Comparison of ENCODE assay signal across 16 cellular contexts in genomic region chr4:52100062-52100461, GRCh38. TPM values are rescaled to one million over a fixed set of nuclear protein-coding genes. Genes with fewer than 3 reads are reported as not detected.
DNase-seq lines count a peak whose midpoint lies in the region; ATAC-seq and TF ChIP-seq lines count a peak whose summit lies in the region.
"Had no signal": no experiment of that assay in that cellular context is flagged by ENCODE, and none has a peak within 500 bp of the region (broad histone marks: within the 10 kb centered on the region; RNA-seq: fewer than 3 reads in every experiment).

No MANE protein-coding gene starts in this region.

- TF ChIP-seq POLR2A in GM18505 (IDR thresholded peaks at IDR 0.05; ENCODE audit: borderline replicate concordance, extremely low read depth, insufficient read depth, insufficient read length): no peak

- no peaks in the 10 kb centered on the region for H3K9me3 ChIP-seq in MM.1S (replicated peaks; ENCODE audit: insufficient read depth, low read length)

- H3K36me3 ChIP-seq in MM.1S (replicated peaks; ENCODE audit: insufficient read depth, low read length): no peaks in the 10 kb centered on the region
- H3K36me3 ChIP-seq: brain microvascular endothelial cell had no signal

- H4K20me1 ChIP-seq in MM.1S (ENCODE audit: insufficient read depth, low read length): no peaks in the 10 kb centered on the region

- DNase-seq in MM.1S: peak; percentile 82
- peak; percentile 58 for DNase-seq in glomerular visceral epithelial cell (ENCODE audit: extremely low spot score)
- no peak for DNase-seq in activated CD4-positive, alpha-beta T cell treated with anti-CD3 and anti-CD28 coated beads, Interleukin-2, amount 10 ng/mL, durations not matched to agents 24 days and 14 days
- no peak for DNase-seq in GF-D8 (lab: John Stamatoyannopoulos, UW)
- DNase-seq in activated CD8-positive, alpha-beta T cell treated with anti-CD3 and anti-CD28 coated beads, Interleukin-2, amount 10 ng/mL, durations not matched to agents 7 days and 5 days: no peak
- DNase-seq: activated gamma-delta T cell treated with Interleukin-2 at 50 U/mL for 16 hours, brain microvascular endothelial cell, COR-L47, KBM-7, NCI-H1436, NCI-H446 treated with DMSO at 0.1 percent for 48 hours, small intestine had no signal

- no peaks in the 10 kb centered on the region for H3K9me3 Mint-ChIP-seq in activated CD4-positive, alpha-beta T cell treated with anti-CD3 and anti-CD28 coated beads, Interleukin-2, amount 10 ng/mL, durations not matched to agents 24 days and 14 days
- no peaks in the 10 kb centered on the region for H3K9me3 Mint-ChIP-seq in activated CD8-positive, alpha-beta T cell treated with anti-CD3 and anti-CD28 coated beads, Interleukin-2, amount 10 ng/mL, durations not matched to agents 7 days and 5 days (ENCODE audit: insufficient read depth)

- H3K27me3 ChIP-seq in MM.1S (replicated peaks; ENCODE audit: insufficient read depth, low read length): no peaks in the 10 kb centered on the region
- H3K27me3 ChIP-seq: brain microvascular endothelial cell had no signal

- no peaks in the 10 kb centered on the region for H3K4me1 Mint-ChIP-seq in activated CD4-positive, alpha-beta T cell treated with anti-CD3 and anti-CD28 coated beads, Interleukin-2, amount 10 ng/mL, durations not matched to agents 24 days and 14 days
- no peaks in the 10 kb centered on the region for H3K4me1 Mint-ChIP-seq in activated CD8-positive, alpha-beta T cell treated with anti-CD3 and anti-CD28 coated beads, Interleukin-2, amount 10 ng/mL, durations not matched to agents 7 days and 5 days (ENCODE audit: low read depth)

- intact Hi-C loops in activated CD4-positive, alpha-beta T cell treated with anti-CD3 and anti-CD28 coated beads, Interleukin-2, amount 10 ng/mL, durations not matched to agents 24 days and 14 days (cut with micrococcal nuclease): no loop called here

- no peaks in the 10 kb centered on the region for H3F3A ChIP-seq in MM.1S (ENCODE audit: insufficient read depth, low read length)

- H3K4me3 Mint-ChIP-seq in activated CD4-positive, alpha-beta T cell treated with anti-CD3 and anti-CD28 coated beads, Interleukin-2, amount 10 ng/mL, durations not matched to agents 24 days and 14 days: no peak overlapping the region
- H3K4me3 Mint-ChIP-seq in activated CD8-positive, alpha-beta T cell treated with anti-CD3 and anti-CD28 coated beads, Interleukin-2, amount 10 ng/mL, durations not matched to agents 7 days and 5 days: no peak overlapping the region

- H2AFZ ChIP-seq in MM.1S (ENCODE audit: low read length): no peak overlapping the region

- H3K4me1 ChIP-seq in MM.1S (ENCODE audit: low read length): peaks cover 17% of the 10 kb centered on the region

- ATAC-seq in GM18505 (IDR thresholded peaks at IDR 0.05; ENCODE audit: unreplicated experiment) (peak; percentile 75), GM21529 (IDR thresholded peaks at IDR 0.05; ENCODE audit: unreplicated experiment) (peak; percentile 57), GM19324 (IDR thresholded peaks at IDR 0.05; ENCODE audit: low FRiP score, unreplicated experiment) (no peak)
- ATAC-seq in activated CD8-positive, alpha-beta T cell treated with anti-CD3 and anti-CD28 coated beads, Interleukin-2, amount 10 ng/mL, durations not matched to agents 7 days and 5 days: no peak

- CTCF ChIA-PET in activated CD8-positive, alpha-beta T cell treated with anti-CD3 and anti-CD28 coated beads, Interleukin-2, amount 10 ng/mL, durations not matched to agents 7 days and 5 days (lab: Charles Lee): no interaction called here

- no peak overlapping the region for H3K27ac ChIP-seq in MM.1S (ENCODE audit: low read length)
- H3K27ac ChIP-seq: brain microvascular endothelial cell, SK-N-MC had no signal

- no peak overlapping the region for H3K9ac ChIP-seq in MM.1S (ENCODE audit: low read length)

- H3K4me2 ChIP-seq in MM.1S (ENCODE audit: low read depth, low read length): peak overlapping the region; percentile 14; the same call in 1 of the 2 replicates

- H3K36me3 Mint-ChIP-seq in activated CD4-positive, alpha-beta T cell treated with anti-CD3 and anti-CD28 coated beads, Interleukin-2, amount 10 ng/mL, durations not matched to agents 24 days and 14 days (ENCODE audit: low read depth): no peaks in the 10 kb centered on the region
- H3K36me3 Mint-ChIP-seq in activated CD8-positive, alpha-beta T cell treated with anti-CD3 and anti-CD28 coated beads, Interleukin-2, amount 10 ng/mL, durations not matched to agents 7 days and 5 days (ENCODE audit: low read depth): no peaks in the 10 kb centered on the region

- peaks cover 2% of the 10 kb centered on the region for H3K27me3 Mint-ChIP-seq in activated CD4-positive, alpha-beta T cell treated with anti-CD3 and anti-CD28 coated beads, Interleukin-2, amount 10 ng/mL, durations not matched to agents 24 days and 14 days
- peaks cover 2% of the 10 kb centered on the region for H3K27me3 Mint-ChIP-seq in activated CD8-positive, alpha-beta T cell treated with anti-CD3 and anti-CD28 coated beads, Interleukin-2, amount 10 ng/mL, durations not matched to agents 7 days and 5 days (ENCODE audit: low read depth)

- POLR2A ChIA-PET in activated CD8-positive, alpha-beta T cell treated with anti-CD3 and anti-CD28 coated beads, Interleukin-2, amount 10 ng/mL, durations not matched to agents 7 days and 5 days (lab: Charles Lee): no interaction called here

- no peak overlapping the region for H3K27ac Mint-ChIP-seq in activated CD4-positive, alpha-beta T cell treated with anti-CD3 and anti-CD28 coated beads, Interleukin-2, amount 10 ng/mL, durations not matched to agents 24 days and 14 days
- no peak overlapping the region for H3K27ac Mint-ChIP-seq in activated CD8-positive, alpha-beta T cell treated with anti-CD3 and anti-CD28 coated beads, Interleukin-2, amount 10 ng/mL, durations not matched to agents 7 days and 5 days

- no peaks in the 10 kb centered on the region for H3K79me2 ChIP-seq in MM.1S (ENCODE audit: low read length)

- H3K9me2 ChIP-seq in MM.1S (replicated peaks; ENCODE audit: insufficient read depth, low read length): no peaks in the 10 kb centered on the region

- H3K4me3 ChIP-seq in MM.1S (ENCODE audit: low read length): no peak overlapping the region
- H3K4me3 ChIP-seq: SK-N-MC had no signal

- TF ChIP-seq CTCF in MM.1S (IDR thresholded peaks at IDR 0.05; ENCODE audit: low read length): no peak

RNA-seq across cellular contexts. Expression of gene SPATA18, which starts 49.0 kb away (rescaled TPM):
- 0.07 TPM in 1 of 2 replicates, not detected in the other for total RNA-seq in activated CD4-positive, alpha-beta T cell treated with anti-CD3 and anti-CD28 coated beads, Interleukin-2, amount 10 ng/mL, durations not matched to agents 24 days and 14 days
- total RNA-seq in activated CD8-positive, alpha-beta T cell treated with anti-CD3 and anti-CD28 coated beads, Interleukin-2, amount 10 ng/mL, durations not matched to agents 7 days and 5 days: under 1 TPM; 0.26 to 0.34 TPM

Comparison
In these comparisons a context has a peak if more than half of its experiments do, and no peak if none do; other contexts are left out.
1. ATAC-seq: peak in GM18505 (single experiment) and GM21529 (single experiment); none in GM19324 (single experiment) and activated CD8-positive, alpha-beta T cell treated with anti-CD3 and anti-CD28 coated beads, Interleukin-2, amount 10 ng/mL, durations not matched to agents 7 days and 5 days (single experiment).
2. DNase-seq: peak in MM.1S (single experiment) and glomerular visceral epithelial cell (single experiment); none in activated CD4-positive, alpha-beta T cell treated with anti-CD3 and anti-CD28 coated beads, Interleukin-2, amount 10 ng/mL, durations not matched to agents 24 days and 14 days (single experiment), GF-D8 (single experiment) and activated CD8-positive, alpha-beta T cell treated with anti-CD3 and anti-CD28 coated beads, Interleukin-2, amount 10 ng/mL, durations not matched to agents 7 days and 5 days (single experiment).